ENCODE assay signal across 8 cellular contexts in the genomic region with DNA sequence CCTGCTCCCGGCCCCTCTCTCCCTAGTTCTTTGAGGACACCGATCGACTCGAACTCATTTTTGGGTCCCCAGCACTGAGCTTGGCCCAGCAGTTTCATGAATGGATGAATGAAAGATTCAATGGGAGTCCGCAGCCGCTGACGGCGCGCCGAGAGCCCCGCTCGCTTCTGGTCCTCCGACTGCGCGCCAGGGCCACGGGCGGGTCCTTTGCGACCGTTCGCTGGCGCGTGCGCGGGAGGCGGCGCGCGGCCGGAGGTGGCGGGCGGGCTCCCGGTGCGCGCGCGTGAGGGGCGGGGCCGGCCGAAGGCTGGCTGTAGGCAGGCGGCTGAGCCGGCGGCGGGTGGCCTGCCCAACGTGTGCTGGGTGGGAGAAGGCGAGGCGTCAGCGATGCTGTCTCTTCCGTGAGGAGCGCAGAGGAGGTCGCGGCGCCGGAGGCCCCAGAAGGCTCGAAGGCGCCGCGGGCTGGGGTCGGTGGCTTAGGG. TPM values are rescaled to one million over a fixed set of nuclear protein-coding genes. Genes with fewer than 3 reads are reported as not detected.
A peak's percentile ranks its signal among the peaks of the same experiment; 100 is the strongest.
DNase-seq lines count a peak whose midpoint lies in the region; TF ChIP-seq lines count a peak whose summit lies in the region.

A gene (plus strand): TSS at position 314 of the 482 bp plus-strand sequence. CDS start 284 bp downstream, outside the sequence.

- peak within 1 kb of the TSS; percentile 84 for H3K4me3 Mint-ChIP-seq in endodermal cell

- WGBS in endodermal cell (ENCODE audit: insufficient coverage in 1 of 2, insufficient read length in 1 of 2), 2 experiments = 0% methylated on average over 47 of the region's 58 CpGs; no CpG with 5 or more reads in 1 of the 2 experiments

- H3K36me3 Mint-ChIP-seq in endodermal cell (ENCODE audit: low read depth) = peaks cover 25% of the 10 kb centered on the region

- H3K4me1 ChIP-seq in endodermal cell (ENCODE audit: control insufficient read depth, insufficient read depth, low read length) = peaks cover 3% of the 10 kb centered on the region

- peak within 1 kb of the TSS; percentile 88 for H3K27ac Mint-ChIP-seq in endodermal cell

- H3K4me1 Mint-ChIP-seq in endodermal cell = peaks cover 25% of the 10 kb centered on the region

- H3K9ac ChIP-seq in endodermal cell (ENCODE audit: extremely low read depth, low read length, poor library complexity, severe bottlenecking) = peak within 1 kb of the TSS; percentile 70

- peak within 1 kb of the TSS; percentile 95 for H3K4me3 ChIP-seq in endodermal cell (ENCODE audit: low read length)

- H3K9me3 ChIP-seq in endodermal cell (ENCODE audit: control insufficient read depth, low read length) = no peaks in the 10 kb centered on the region

- DNase-seq in CMK (ENCODE audit: low read depth) = peak; percentile 68
- peak; percentile 98 for DNase-seq in GM20000 (ENCODE audit: low spot score)
- peak; percentile 87 for DNase-seq in HT-29 (ENCODE audit: low spot score)
- peak; percentile 87 to 91 for DNase-seq in NOMO-1 (lab: John Stamatoyannopoulos, UW; ENCODE audit: unreplicated experiment in 2 of 2)
- DNase-seq in activated CD8-positive, alpha-beta memory T cell treated with anti-CD3 and anti-CD28 coated beads for 48 hours (ENCODE audit: low read depth in 2 of 3, low spot score in 2 of 3) = peak; percentile 62 to 82 (median 67)
- DNase-seq in endodermal cell = peak; percentile 94
- DNase-seq in mesenteric fat pad (ENCODE audit: low spot score) = peak; percentile 97
- peak; percentile 81 for DNase-seq in stimulated activated CD8-positive, alpha-beta memory T cell treated with anti-CD3 and anti-CD28 coated beads, Interleukin-12 subunit alpha, Interleukin-12 subunit beta, amount 100 ng/mL, for 4 hours (ENCODE audit: low read depth)

- H3K36me3 ChIP-seq in endodermal cell (ENCODE audit: control insufficient read depth, insufficient read depth, low read length) = peaks cover 26% of the 10 kb centered on the region

- peak within 1 kb of the TSS; percentile 61 for H3K27ac ChIP-seq in endodermal cell (ENCODE audit: low read depth, low read length)

- H3K9me3 Mint-ChIP-seq in endodermal cell = no peaks in the 10 kb centered on the region

- H3K27me3 Mint-ChIP-seq in endodermal cell (ENCODE audit: insufficient read depth) = peaks cover 22% of the 10 kb centered on the region

- H3K27me3 ChIP-seq in endodermal cell (ENCODE audit: control insufficient read depth, insufficient read depth, low read length, poor library complexity, severe bottlenecking) = no peaks in the 10 kb centered on the region

- TF ChIP-seq CTCF in GM20000 (IDR thresholded peaks at IDR 0.05; ENCODE audit: extremely low read depth, missing control alignments) = no peak
- TF ChIP-seq CTCF in endodermal cell (conservative IDR thresholded peaks at IDR 0.05) = no peak

RNA-seq across cellular contexts. Expression of the gene that starts here (rescaled TPM):
- 25.4 and 27.0 TPM in 2 replicates for total RNA-seq in HT-29 (2014; rRNA removed; shearing (Covaris generic))
- 10 to 100 TPM; 46.3 to 60.7 TPM for total RNA-seq in endodermal cell
- polyA plus RNA-seq in endodermal cell (2013, experiment 1 of 2) = 40.3 TPM
- polyA plus RNA-seq in endodermal cell (2013, experiment 2 of 2) = 40.2 TPM
- 24.8 TPM for total RNA-seq in mesenteric fat pad

Comparison
In these comparisons a context has a peak if more than half of its experiments do, and no peak if none do; other contexts are left out.
1. Peak in every context shown above with its lines: DNase-seq, H3K4me3 ChIP-seq and H3K27ac ChIP-seq.